19 cellular contexts compared by ENCODE assay signal in the genomic region with DNA sequence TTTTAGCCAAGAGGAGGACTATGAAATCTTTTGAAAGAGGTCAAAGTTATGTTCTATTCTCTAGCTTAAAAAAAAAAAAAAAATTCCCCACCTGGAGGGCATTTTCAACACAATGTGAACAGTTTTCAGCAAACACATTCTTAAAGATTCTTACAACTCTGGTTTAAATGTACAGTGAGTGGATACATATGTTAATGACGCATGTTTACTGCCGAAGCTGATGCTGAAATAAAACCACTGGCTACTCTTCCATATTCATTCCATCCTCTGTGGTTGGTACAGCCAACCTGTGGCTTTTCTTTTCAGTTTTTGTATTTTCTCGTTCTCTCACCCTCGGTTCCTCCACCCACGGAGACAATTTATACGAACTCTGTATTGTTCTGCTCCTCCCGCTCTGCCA.
"Had no signal": no experiment of that assay in that cellular context is flagged by ENCODE, and none has a peak within 500 bp of the region (broad histone marks: within the 10 kb centered on the region; RNA-seq: fewer than 3 reads in every experiment).

No MANE protein-coding gene starts in this region.

- H3K4me1 ChIP-seq: esophagus muscularis mucosa, foreskin keratinocyte, gastroesophageal sphincter, heart left ventricle, left lung, lower lobe of right lung had no signal

- H3K4me1 Mint-ChIP-seq: naive B cell had no signal

- H3K27ac ChIP-seq: coronary artery, dorsolateral prefrontal cortex, esophagus muscularis mucosa, foreskin keratinocyte, gastroesophageal sphincter, heart left ventricle, hepatocyte, left lung, lower lobe of right lung had no signal

- H3K9me3 ChIP-seq: esophagus muscularis mucosa, gastroesophageal sphincter, heart left ventricle, lower lobe of right lung, mucosa of descending colon had no signal

- H3K36me3 Mint-ChIP-seq: mesothelial cell of epicardium, naive B cell had no signal

- H3K27ac Mint-ChIP-seq: mesothelial cell of epicardium, naive B cell had no signal

- H3K36me3 ChIP-seq: esophagus muscularis mucosa, gastroesophageal sphincter, heart left ventricle, left lung, lower lobe of right lung had no signal

- H3K27me3 Mint-ChIP-seq: naive B cell had no signal

- H3K4me2 ChIP-seq: hepatocyte had no signal

- DNase-seq: dermis blood vessel endothelial cell; dorsolateral prefrontal cortex; effector CD4-positive, alpha-beta T cell; effector memory CD4-positive, alpha-beta T cell; foreskin keratinocyte; heart left ventricle; hypothalamus; left cardiac atrium; left lung; left ventricle myocardium superior; lower lobe of right lung; mesenchymal stem cell; mucosa of descending colon; naive B cell had no signal

- H3K79me2 ChIP-seq: hepatocyte had no signal

- H2AFZ ChIP-seq: hepatocyte had no signal

- H3K4me3 Mint-ChIP-seq: mesothelial cell of epicardium, naive B cell had no signal

- H3K4me3 ChIP-seq: coronary artery, dorsolateral prefrontal cortex, esophagus muscularis mucosa, gastroesophageal sphincter, heart left ventricle, hepatocyte, left lung, lower lobe of right lung, mucosa of descending colon had no signal

- H3K27me3 ChIP-seq: dorsolateral prefrontal cortex, esophagus muscularis mucosa, foreskin keratinocyte, gastroesophageal sphincter, heart left ventricle, hepatocyte, left lung had no signal

- ATAC-seq: foreskin keratinocyte, gastroesophageal sphincter, heart left ventricle, left cardiac atrium, left lung, left ventricle myocardium superior, lower lobe of right lung, mucosa of descending colon had no signal
